In genomic region chr1:9732123-9732971, GRCh38 we compare ENCODE assay signal across 14 cellular contexts.
DNase-seq lines count a peak whose midpoint lies in the region; ATAC-seq, FAIRE-seq and TF ChIP-seq lines count a peak whose summit lies in the region.
"Had no signal": no experiment of that assay in that cellular context is flagged by ENCODE, and none has a peak within 500 bp of the region (broad histone marks: within the 10 kb centered on the region; RNA-seq: fewer than 3 reads in every experiment).

No MANE protein-coding gene starts in this region.

- TF ChIP-seq POLR2A in NB4 (IDR thresholded peaks at IDR 0.05; ENCODE audit: extremely low read depth, insufficient read length) (no peak), H54 (IDR thresholded peaks at IDR 0.05; ENCODE audit: low read depth, low read length) (no peak)

- peaks cover 58% of the 10 kb centered on the region for H3K4me1 Mint-ChIP-seq in activated T-cell treated with anti-CD3 and anti-CD28 coated beads, Interleukin-2, amount 50 U/mL, for 72 hours (ENCODE audit: low read depth)
- peaks cover 50% of the 10 kb centered on the region for H3K4me1 Mint-ChIP-seq in activated T-cell treated with anti-CD3 and anti-CD28 coated beads, Interleukin-2, amount 50 U/mL, for 4 hours (ENCODE audit: low read depth)
- H3K4me1 Mint-ChIP-seq in stimulated activated effector memory CD8-positive, alpha-beta T cell treated with anti-CD3 and anti-CD28 coated beads, Interleukin-12 subunit alpha, Interleukin-12 subunit beta, amount 100 ng/mL, for 72 hours = peaks cover 66% of the 10 kb centered on the region

- H3K36me3 Mint-ChIP-seq in activated T-cell treated with anti-CD3 and anti-CD28 coated beads, Interleukin-2, amount 50 U/mL, for 72 hours (ENCODE audit: insufficient read depth in 2 of 2) = peaks cover 12 to 51% of the 10 kb centered on the region in 2 donors
- H3K36me3 Mint-ChIP-seq in activated T-cell treated with anti-CD3 and anti-CD28 coated beads, Interleukin-2, amount 50 U/mL, for 4 hours (ENCODE audit: insufficient read depth) = peaks cover 49% of the 10 kb centered on the region
- H3K36me3 Mint-ChIP-seq in stimulated activated effector memory CD8-positive, alpha-beta T cell treated with anti-CD3 and anti-CD28 coated beads, Interleukin-12 subunit alpha, Interleukin-12 subunit beta, amount 100 ng/mL, for 72 hours = peaks cover 100% of the 10 kb centered on the region

- ATAC-seq in activated T-cell treated with anti-CD3 and anti-CD28 coated beads, Interleukin-2, amount 50 U/mL, for 72 hours (replicated peaks in 1 of 2) = no peak
- no peak for ATAC-seq in activated T-cell treated with anti-CD3 and anti-CD28 coated beads, Interleukin-2, amount 50 U/mL, for 4 hours
- ATAC-seq in stimulated activated effector memory CD8-positive, alpha-beta T cell treated with anti-CD3 and anti-CD28 coated beads, Interleukin-12 subunit alpha, Interleukin-12 subunit beta, amount 100 ng/mL, for 72 hours = no peak
- ATAC-seq in HG03095 (IDR thresholded peaks at IDR 0.05; ENCODE audit: unreplicated experiment) = no peak

- H3K4me3 ChIP-seq in NB4 (ENCODE audit: low read depth, low read length) (no peak overlapping the region), epithelial cell of esophagus (ENCODE audit: low read length) (no peak overlapping the region)
- H3K4me3 ChIP-seq: ovary had no signal

- FAIRE-seq in H54 (lab: Jason Lieb, UNC) = no peak
- FAIRE-seq: GM12891 had no signal

- no peak overlapping the region for H3K4me3 Mint-ChIP-seq in activated T-cell treated with anti-CD3 and anti-CD28 coated beads, Interleukin-2, amount 50 U/mL, for 72 hours
- no peak overlapping the region for H3K4me3 Mint-ChIP-seq in activated T-cell treated with anti-CD3 and anti-CD28 coated beads, Interleukin-2, amount 50 U/mL, for 4 hours
- no peak overlapping the region for H3K4me3 Mint-ChIP-seq in stimulated activated effector memory CD8-positive, alpha-beta T cell treated with anti-CD3 and anti-CD28 coated beads, Interleukin-12 subunit alpha, Interleukin-12 subunit beta, amount 100 ng/mL, for 72 hours

- H3K9me3 Mint-ChIP-seq in activated T-cell treated with anti-CD3 and anti-CD28 coated beads, Interleukin-2, amount 50 U/mL, for 72 hours = no peaks in the 10 kb centered on the region
- H3K9me3 Mint-ChIP-seq in activated T-cell treated with anti-CD3 and anti-CD28 coated beads, Interleukin-2, amount 50 U/mL, for 4 hours = no peaks in the 10 kb centered on the region
- H3K9me3 Mint-ChIP-seq in stimulated activated effector memory CD8-positive, alpha-beta T cell treated with anti-CD3 and anti-CD28 coated beads, Interleukin-12 subunit alpha, Interleukin-12 subunit beta, amount 100 ng/mL, for 72 hours = no peaks in the 10 kb centered on the region

- DNase-seq in activated T-cell treated with anti-CD3 and anti-CD28 coated beads, Interleukin-2, amount 50 U/mL, for 72 hours = no peak
- DNase-seq in activated T-cell treated with anti-CD3 and anti-CD28 coated beads, Interleukin-2, amount 50 U/mL, for 4 hours = no peak
- DNase-seq in NB4 (ENCODE audit: low read depth) (peak; percentile 22), epithelial cell of esophagus (ENCODE audit: low read depth) (peak; percentile 31), NCI-H2107 treated with DMSO at 0.1 percent for 48 hours (lab: John Stamatoyannopoulos, UW; ENCODE audit: unreplicated experiment) (no peak), H54 (ENCODE audit: insufficient read length, low spot score) (no peak)
- DNase-seq in stimulated activated effector memory CD8-positive, alpha-beta T cell treated with anti-CD3 and anti-CD28 coated beads, Interleukin-12 subunit alpha, Interleukin-12 subunit beta, amount 100 ng/mL, for 72 hours (ENCODE audit: low spot score in 2 of 2) = no peak
- DNase-seq: DMS53, mesenchymal stem cell, NCI-H1048, ovary, WERI-Rb-1 had no signal

- TF ChIP-seq CTCF in NB4 (IDR thresholded peaks at IDR 0.05; ENCODE audit: low read depth, low read length) = no peak
- no peak for TF ChIP-seq CTCF in epithelial cell of esophagus (IDR thresholded peaks at IDR 0.05; ENCODE audit: insufficient read depth, low read depth, low read length, missing control alignments)

- H3K27me3 Mint-ChIP-seq in activated T-cell treated with anti-CD3 and anti-CD28 coated beads, Interleukin-2, amount 50 U/mL, for 72 hours (ENCODE audit: low read depth) = no peaks in the 10 kb centered on the region
- no peaks in the 10 kb centered on the region for H3K27me3 Mint-ChIP-seq in activated T-cell treated with anti-CD3 and anti-CD28 coated beads, Interleukin-2, amount 50 U/mL, for 4 hours (ENCODE audit: low read depth)

- peak overlapping the region; percentile 49 for H3K27ac Mint-ChIP-seq in activated T-cell treated with anti-CD3 and anti-CD28 coated beads, Interleukin-2, amount 50 U/mL, for 72 hours
- peak overlapping the region; percentile 90 for H3K27ac Mint-ChIP-seq in stimulated activated effector memory CD8-positive, alpha-beta T cell treated with anti-CD3 and anti-CD28 coated beads, Interleukin-12 subunit alpha, Interleukin-12 subunit beta, amount 100 ng/mL, for 72 hours

Comparison
In these comparisons a context has a peak if more than half of its experiments do, and no peak if none do; other contexts are left out.
1. DNase-seq: peak in NB4 (single experiment) and epithelial cell of esophagus (single experiment); none in activated T-cell treated with anti-CD3 and anti-CD28 coated beads, Interleukin-2, amount 50 U/mL, for 72 hours (0 of 2), activated T-cell treated with anti-CD3 and anti-CD28 coated beads, Interleukin-2, amount 50 U/mL, for 4 hours (single experiment), stimulated activated effector memory CD8-positive, alpha-beta T cell treated with anti-CD3 and anti-CD28 coated beads, Interleukin-12 subunit alpha, Interleukin-12 subunit beta, amount 100 ng/mL, for 72 hours (0 of 2), NCI-H2107 treated with DMSO at 0.1 percent for 48 hours (single experiment) and H54 (single experiment).